Comparison of ENCODE assay signal across 24 cellular contexts in the genomic region with DNA sequence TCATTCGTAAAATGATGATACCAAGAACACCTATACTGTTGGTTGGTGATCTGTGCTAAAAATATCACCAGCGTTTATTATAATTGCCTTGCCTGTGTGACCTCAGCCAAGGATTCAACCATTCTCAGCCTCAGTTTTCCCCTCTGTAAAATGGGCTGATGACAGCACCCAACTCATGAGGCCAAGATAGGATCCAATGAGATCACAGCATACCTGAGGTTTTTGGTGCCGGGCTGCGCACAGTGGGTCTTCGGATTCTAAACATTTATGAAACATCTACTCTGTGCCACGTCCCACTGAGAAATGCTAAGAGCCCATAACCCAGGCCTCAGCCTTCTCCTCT. TPM values are rescaled to one million over a fixed set of nuclear protein-coding genes. Genes with fewer than 3 reads are reported as not detected.
"Had no signal": no experiment of that assay in that cellular context is flagged by ENCODE, and none has a peak within 500 bp of the region (broad histone marks: within the 10 kb centered on the region; RNA-seq: fewer than 3 reads in every experiment).

No MANE protein-coding gene starts in this region.

- FAIRE-seq: endothelial cell of umbilical vein had no signal

- ATAC-seq: esophagus mucosa; left lung; naive thymus-derived CD8-positive, alpha-beta T cell had no signal

- H3K27ac ChIP-seq: ascending aorta, brain microvascular endothelial cell, left lung, neural progenitor cell, sigmoid colon, suprapubic skin, uterus had no signal

- H3K36me3 Mint-ChIP-seq: activated CD4-positive, alpha-beta memory T cell treated with anti-CD3 and anti-CD28 coated beads for 36 hours; immature natural killer cell; naive thymus-derived CD8-positive, alpha-beta T cell; neural progenitor cell had no signal

- H3K4me3 ChIP-seq: ascending aorta, left lung, lung, neural progenitor cell, sigmoid colon, smooth muscle cell, suprapubic skin, uterus had no signal

- H3K9me3 Mint-ChIP-seq: activated CD4-positive, alpha-beta memory T cell treated with anti-CD3 and anti-CD28 coated beads for 36 hours; naive thymus-derived CD8-positive, alpha-beta T cell; neural progenitor cell; T-helper 1 cell treated with Interleukin-12 subunit alpha and Interleukin-12 subunit beta and Interleukin-4 antibody, amounts not matched to agents 30 μg/mL and 1 μg/mL, for 36 hours had no signal

- DNase-seq: activated gamma-delta T cell; activated naive CD4-positive, alpha-beta T cell treated with anti-CD3 and anti-CD28 coated beads, Interleukin-2, amount 50 U/mL, for 16 hours; brain microvascular endothelial cell; caudate nucleus; effector memory CD4-positive, alpha-beta T cell; foreskin melanocyte; immature natural killer cell; left lung; naive thymus-derived CD8-positive, alpha-beta T cell; sigmoid colon; trophoblast cell; uterus had no signal

- H3K4me1 Mint-ChIP-seq: neural progenitor cell had no signal

- H2AFZ ChIP-seq: neural progenitor cell had no signal

- H3K36me3 ChIP-seq: ascending aorta, brain microvascular endothelial cell, left lung, neural progenitor cell, sigmoid colon, suprapubic skin, uterus had no signal

- H3K27me3 ChIP-seq: ascending aorta, brain microvascular endothelial cell, uterus had no signal

- H3K4me3 Mint-ChIP-seq: immature natural killer cell; neural progenitor cell; T-helper 1 cell treated with Interleukin-12 subunit alpha and Interleukin-12 subunit beta and Interleukin-4 antibody, amounts not matched to agents 30 μg/mL and 1 μg/mL, for 36 hours had no signal

- H3K4me1 ChIP-seq: ascending aorta, neural progenitor cell, sigmoid colon, suprapubic skin, uterus had no signal

- H3K9ac ChIP-seq: neural progenitor cell had no signal

- H3K9me3 ChIP-seq: ascending aorta, left lung, sigmoid colon, suprapubic skin, uterus had no signal

- H3K27ac Mint-ChIP-seq: immature natural killer cell; neural progenitor cell; T-helper 1 cell treated with Interleukin-12 subunit alpha and Interleukin-12 subunit beta and Interleukin-4 antibody, amounts not matched to agents 30 μg/mL and 1 μg/mL, for 36 hours had no signal

- H3K4me2 ChIP-seq: neural progenitor cell, smooth muscle cell had no signal

RNA-seq across cellular contexts. Expression of a gene that starts 1.8 kb away (rescaled TPM):
- total RNA-seq: ascending aorta, dermis microvascular lymphatic vessel endothelial cell, endothelial cell of umbilical vein, kidney epithelial cell, renal cortical epithelial cell, smooth muscle cell, suprapubic skin had no signal
- polyA plus RNA-seq: endothelial cell of umbilical vein, smooth muscle cell had no signal

RNA-seq across cellular contexts. Expression of a gene that starts 23.2 kb away (rescaled TPM):
- total RNA-seq: activated CD4-positive, alpha-beta memory T cell treated with anti-CD3 and anti-CD28 coated beads for 36 hours; ascending aorta; dermis microvascular lymphatic vessel endothelial cell; endothelial cell of umbilical vein; kidney epithelial cell; naive thymus-derived CD8-positive, alpha-beta T cell; renal cortical epithelial cell; smooth muscle cell had no signal
- polyA plus RNA-seq: endothelial cell of umbilical vein, smooth muscle cell had no signal

RNA-seq across cellular contexts. Expression of a gene that starts 31.2 kb away (rescaled TPM):
- total RNA-seq: activated CD4-positive, alpha-beta memory T cell treated with anti-CD3 and anti-CD28 coated beads for 36 hours; ascending aorta; dermis microvascular lymphatic vessel endothelial cell; endothelial cell of umbilical vein; esophagus mucosa; naive thymus-derived CD8-positive, alpha-beta T cell; renal cortical epithelial cell; sigmoid colon; smooth muscle cell; suprapubic skin; uterus had no signal
- polyA plus RNA-seq: endothelial cell of umbilical vein, smooth muscle cell had no signal

RNA-seq across cellular contexts. Expression of a gene that starts 31.8 kb away (rescaled TPM):
- total RNA-seq: activated CD4-positive, alpha-beta memory T cell treated with anti-CD3 and anti-CD28 coated beads for 36 hours; dermis microvascular lymphatic vessel endothelial cell; endothelial cell of umbilical vein; esophagus mucosa; kidney epithelial cell; naive thymus-derived CD8-positive, alpha-beta T cell; renal cortical epithelial cell; smooth muscle cell; uterus had no signal
- polyA plus RNA-seq: endothelial cell of umbilical vein; naive thymus-derived CD8-positive, alpha-beta T cell; smooth muscle cell had no signal
